24 cellular contexts compared by ENCODE assay signal in genomic region chr1:116365857-116366256, GRCh38.
"Had no signal": no experiment of that assay in that cellular context is flagged by ENCODE, and none has a peak within 500 bp of the region (broad histone marks: within the 10 kb centered on the region; RNA-seq: fewer than 3 reads in every experiment).

No MANE protein-coding gene starts in this region.

- H2AFZ ChIP-seq: neural progenitor cell had no signal

- H3K4me1 Mint-ChIP-seq: neural progenitor cell; stimulated activated naive CD8-positive, alpha-beta T cell treated with anti-CD3 and anti-CD28 coated beads, Interleukin-15, amount 100 ng/mL, for 72 hours had no signal

- H3K9ac ChIP-seq: neural progenitor cell had no signal

- H3K4me3 ChIP-seq: esophagus muscularis mucosa, lung, neural progenitor cell, prostate gland, transverse colon, uterus had no signal

- H3K27me3 ChIP-seq: brain microvascular endothelial cell, esophagus muscularis mucosa, transverse colon, uterus had no signal

- DNase-seq: activated gamma-delta T cell treated with Interleukin-2 at 50 U/mL for 16 hours; activated T-cell treated with anti-CD3 and anti-CD28 coated beads, Interleukin-2, amount 50 U/mL, for 1 hour; anterior cingulate cortex; brain microvascular endothelial cell; effector memory CD8-positive, alpha-beta T cell; glutamatergic neuron; hippocampal formation; naive thymus-derived CD4-positive, alpha-beta T cell; stimulated activated CD4-positive, alpha-beta T cell treated with anti-CD3 and anti-CD28 coated beads, Interleukin-4, amount 100 ng/mL, for 24 hours; stimulated activated naive CD8-positive, alpha-beta T cell treated with anti-CD3 and anti-CD28 coated beads, Interleukin-15, amount 100 ng/mL, for 72 hours; T-helper 1 cell; transverse colon; uterus had no signal

- H3K9me3 Mint-ChIP-seq: activated naive CD4-positive, alpha-beta T cell treated with anti-CD3 and anti-CD28 coated beads, Interleukin-2, amount 50 U/mL, for 24 hours; central memory CD8-positive, alpha-beta T cell; effector memory CD8-positive, alpha-beta T cell; neural progenitor cell; stimulated activated naive CD8-positive, alpha-beta T cell treated with anti-CD3 and anti-CD28 coated beads, Interleukin-15, amount 100 ng/mL, for 72 hours; WTC11 had no signal

- H3K4me1 ChIP-seq: neural progenitor cell, prostate gland, transverse colon, uterus had no signal

- H3K27ac ChIP-seq: brain microvascular endothelial cell, esophagus muscularis mucosa, neural progenitor cell, prostate gland, transverse colon, uterus had no signal

- H3K27me3 Mint-ChIP-seq: activated naive CD4-positive, alpha-beta T cell treated with anti-CD3 and anti-CD28 coated beads, Interleukin-2, amount 50 U/mL, for 24 hours; central memory CD8-positive, alpha-beta T cell; effector memory CD8-positive, alpha-beta T cell; stimulated activated naive CD8-positive, alpha-beta T cell treated with anti-CD3 and anti-CD28 coated beads, Interleukin-15, amount 100 ng/mL, for 72 hours had no signal

- H3K27ac Mint-ChIP-seq: activated naive CD4-positive, alpha-beta T cell treated with anti-CD3 and anti-CD28 coated beads, Interleukin-2, amount 50 U/mL, for 24 hours; effector memory CD8-positive, alpha-beta T cell; neural progenitor cell; stimulated activated naive CD8-positive, alpha-beta T cell treated with anti-CD3 and anti-CD28 coated beads, Interleukin-15, amount 100 ng/mL, for 72 hours; WTC11 had no signal

- H3K9me3 ChIP-seq: esophagus muscularis mucosa, prostate gland, transverse colon, uterus had no signal

- H3K36me3 Mint-ChIP-seq: activated naive CD4-positive, alpha-beta T cell treated with anti-CD3 and anti-CD28 coated beads, Interleukin-2, amount 50 U/mL, for 24 hours; neural progenitor cell; WTC11 had no signal

- ATAC-seq: effector memory CD8-positive, alpha-beta T cell; naive thymus-derived CD4-positive, alpha-beta T cell; stimulated activated naive CD8-positive, alpha-beta T cell treated with anti-CD3 and anti-CD28 coated beads, Interleukin-15, amount 100 ng/mL, for 72 hours; WTC11 had no signal

- FAIRE-seq: colon, endothelial cell of umbilical vein, frontal cortex, TTC549 had no signal

- H3K36me3 ChIP-seq: brain microvascular endothelial cell, esophagus muscularis mucosa, neural progenitor cell, prostate gland, transverse colon, uterus had no signal

- H3K4me3 Mint-ChIP-seq: activated naive CD4-positive, alpha-beta T cell treated with anti-CD3 and anti-CD28 coated beads, Interleukin-2, amount 50 U/mL, for 24 hours; central memory CD8-positive, alpha-beta T cell; effector memory CD8-positive, alpha-beta T cell; naive thymus-derived CD4-positive, alpha-beta T cell; neural progenitor cell; stimulated activated naive CD8-positive, alpha-beta T cell treated with anti-CD3 and anti-CD28 coated beads, Interleukin-15, amount 100 ng/mL, for 72 hours; WTC11 had no signal

- H3K4me2 ChIP-seq: neural progenitor cell had no signal
